Comparison of ENCODE assay signal across 8 cellular contexts in the genomic region with DNA sequence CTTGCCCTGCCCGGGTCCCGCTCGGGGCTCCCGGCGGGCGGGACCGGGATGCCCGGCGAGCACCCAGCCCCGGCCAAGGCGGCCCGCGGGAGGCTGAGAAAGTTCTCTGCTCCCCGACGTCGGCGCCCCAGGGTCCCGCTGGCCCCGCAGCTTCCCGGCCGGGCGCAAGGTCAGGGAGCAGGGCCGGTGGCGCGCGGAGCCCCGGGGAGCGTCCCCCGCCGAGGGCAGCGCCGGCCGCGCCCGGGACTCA. TPM values are rescaled to one million over a fixed set of nuclear protein-coding genes. Genes with fewer than 3 reads are reported as not detected.
DNase-seq lines count a peak whose midpoint lies in the region; ATAC-seq and TF ChIP-seq lines count a peak whose summit lies in the region.

No MANE protein-coding gene starts in this region.

- no peak for TF ChIP-seq POLR2A in uterus (IDR thresholded peaks at IDR 0.05)

- H3K4me3 ChIP-seq in HFF-Myc (replicated peaks; ENCODE audit: low read depth, low read length) = peak overlapping the region; percentile 58
- peak overlapping the region; percentile 63 for H3K4me3 ChIP-seq in WERI-Rb-1 (ENCODE audit: low read depth, low read length)
- H3K4me3 ChIP-seq in uterus = peak overlapping the region; percentile 12 to 59

- CTCF ChIA-PET in Calu3 (lab: Charles Lee) = interaction anchor here (0.6 to 2.1 kb wide), 5 partner anchors 10 to 246 kb away, joined by 3 to 9 read pairs (median 3); no protein-coding TSS in a partner anchor

- H3K36me3 ChIP-seq in WERI-Rb-1 = no peaks in the 10 kb centered on the region
- no peaks in the 10 kb centered on the region for H3K36me3 ChIP-seq in uterus

- peaks cover 22% of the 10 kb centered on the region for H3K36me3 Mint-ChIP-seq in Calu3 (ENCODE audit: insufficient read depth, unreplicated experiment)

- H3K27me3 ChIP-seq in WERI-Rb-1 (ENCODE audit: insufficient read depth, low read depth, severe bottlenecking) = no peaks in the 10 kb centered on the region
- peaks cover 0 to 8% of the 10 kb centered on the region in 2 donors for H3K27me3 ChIP-seq in uterus

- H3K9me3 ChIP-seq in WERI-Rb-1 (ENCODE audit: severe bottlenecking) (no peaks in the 10 kb centered on the region), uterus (no peaks in the 10 kb centered on the region)

- no peaks in the 10 kb centered on the region for H3K9me3 Mint-ChIP-seq in Calu3 (ENCODE audit: low read depth, unreplicated experiment)

- H3K27me3 Mint-ChIP-seq in Calu3 (ENCODE audit: unreplicated experiment) = peaks cover 32% of the 10 kb centered on the region

- peaks cover 40% of the 10 kb centered on the region for H3K4me1 Mint-ChIP-seq in Calu3 (ENCODE audit: low read depth, unreplicated experiment)

- peak overlapping the region; percentile 93 for H3K4me3 Mint-ChIP-seq in Calu3 (ENCODE audit: low read depth, unreplicated experiment)

- peak overlapping the region; percentile 89 for H3K27ac ChIP-seq in WERI-Rb-1
- peak overlapping the region; percentile 10 to 36 for H3K27ac ChIP-seq in uterus

- no peak for DNase-seq in Calu3
- no peak for DNase-seq in HFF-Myc (ENCODE audit: extremely low read depth, low read depth)
- DNase-seq in WERI-Rb-1 = no peak
- no peak for DNase-seq in left colon
- DNase-seq in uterus = no peak
- DNase-seq in iPS-NIHi11 (ENCODE audit: low spot score) = no peak
- DNase-seq in MV-4-11 (lab: John Stamatoyannopoulos, UW) = no peak

- H3K4me1 ChIP-seq in uterus = no peaks in the 10 kb centered on the region

- no peak for TF ChIP-seq CTCF in Calu3 (IDR thresholded peaks at IDR 0.05; ENCODE audit: unreplicated experiment)
- TF ChIP-seq CTCF in HFF-Myc (IDR thresholded peaks at IDR 0.05; ENCODE audit: low read depth, low read length, missing control alignments) = no peak
- TF ChIP-seq CTCF in WERI-Rb-1 (IDR thresholded peaks at IDR 0.05; ENCODE audit: low read depth, low read length) = no peak
- no peak for TF ChIP-seq CTCF in uterus (IDR thresholded peaks at IDR 0.05)

- no TSS peak for BruUV-seq in Calu3 (replicated peaks; lab: Mats Ljungman, UMichigan)

- H3K27ac Mint-ChIP-seq in Calu3 (ENCODE audit: unreplicated experiment) = peak overlapping the region; percentile 59

- intact Hi-C loops in Calu3 (cut with micrococcal nuclease; ENCODE audit: unreplicated experiment) (loop anchor here (1.0 kb wide), 3 partner anchors 45 to 246 kb away; no protein-coding TSS in a partner anchor), left colon (cut with DNase I, micrococcal nuclease) (no loop called here), uterus (cut with DNase I; ENCODE audit: low total_unique reads) (no loop called here)

- ATAC-seq in left colon = peak; percentile 59
- no peak for ATAC-seq in GM19467 (IDR thresholded peaks at IDR 0.05; ENCODE audit: unreplicated experiment)

RNA-seq across cellular contexts. Expression of a gene that starts 0.3 kb away (rescaled TPM):
- total RNA-seq in Calu3 (2022) (34.7 and 39.7 TPM in 2 replicates), left colon (10 to 100 TPM in 1 of 2 donors, 1 to 10 TPM in 1; 8.8 to 24.8 TPM), uterus (10 to 100 TPM in 1 of 4 donors, 1 to 10 TPM in 2, under 1 TPM in 1; 0.26 to 62.1 (median 6.7) TPM)
